Comparison of ENCODE assay signal across 10 cellular contexts in the genomic region with DNA sequence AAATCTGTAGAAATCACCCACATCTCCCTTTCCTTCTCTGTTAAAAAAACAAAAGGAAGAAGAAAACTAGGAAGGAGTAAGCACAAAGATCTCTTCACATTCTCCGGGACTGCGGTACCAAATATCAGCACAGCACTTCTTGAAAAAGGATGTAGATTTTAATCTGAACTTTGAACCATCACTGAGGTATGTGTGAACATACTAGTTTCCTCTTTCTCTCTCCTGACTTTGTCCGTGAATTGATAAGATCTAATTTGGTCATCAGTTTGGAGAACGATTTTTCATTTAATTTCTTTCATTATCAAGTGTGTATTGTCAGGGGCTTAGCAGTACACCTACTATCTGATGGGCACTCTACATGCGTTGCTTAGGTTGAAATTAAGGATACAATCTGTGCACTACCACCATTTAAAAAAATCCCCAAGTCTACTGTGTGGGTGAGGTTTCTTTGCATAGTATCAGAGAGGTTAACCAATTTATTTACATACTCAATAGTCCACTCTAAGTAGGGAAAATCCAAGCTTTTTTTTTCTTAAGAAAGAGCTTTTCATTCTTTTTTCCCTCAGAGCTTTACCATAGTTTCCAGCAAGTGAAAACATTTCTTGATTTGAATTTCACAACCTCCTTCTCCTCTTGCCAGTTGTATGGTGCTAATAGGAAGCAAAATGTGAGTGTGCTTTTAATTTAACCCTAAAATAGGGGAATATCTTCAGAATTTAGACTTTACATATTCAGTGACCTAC.
DNase-seq lines count a peak whose midpoint lies in the region; ATAC-seq and TF ChIP-seq lines count a peak whose summit lies in the region.
"Had no signal": no experiment of that assay in that cellular context is flagged by ENCODE, and none has a peak within 500 bp of the region (broad histone marks: within the 10 kb centered on the region; RNA-seq: fewer than 3 reads in every experiment).

No MANE protein-coding gene starts in this region.

- no peaks in the 10 kb centered on the region for H3K36me3 Mint-ChIP-seq in naive B cell

- peaks cover 3 to 23% (median 9%) of the 10 kb centered on the region in 3 donors for H3K4me1 Mint-ChIP-seq in naive B cell

- H3K4me3 Mint-ChIP-seq in naive B cell, result peak overlapping the region in 3 of 8 donors; percentile 17 to 68 (median 36)

- peaks cover 0 to 2% (median 0%) of the 10 kb centered on the region in 7 donors for H3K9me3 Mint-ChIP-seq in naive B cell

- POLR2A ChIA-PET in HEK293T (lab: Yijun Ruan, JAX), result no interaction called here

- DNase-seq in activated CD4-positive, CD25-positive, alpha-beta regulatory T cell treated with anti-CD3 and anti-CD28 coated beads, Interleukin-2, amount 50 U/mL, for 72 hours, result no peak
- DNase-seq in naive B cell (no peak), glomerular visceral epithelial cell (ENCODE audit: extremely low spot score) (no peak), HEK293T (ENCODE audit: extremely low spot score) (no peak), RKO (ENCODE audit: low spot score) (no peak)
- DNase-seq: foreskin keratinocyte, NCI-H2227 treated with DMSO at 0.1 percent for 48 hours had no signal

- CTCF ChIA-PET in HEK293T (lab: Yijun Ruan, JAX), result no interaction called here

- peak; percentile 45 to 66 for ATAC-seq in activated CD4-positive, CD25-positive, alpha-beta regulatory T cell treated with anti-CD3 and anti-CD28 coated beads, Interleukin-2, amount 50 U/mL, for 24 hours
- ATAC-seq in GM21717 (IDR thresholded peaks at IDR 0.05; ENCODE audit: unreplicated experiment) (peak; percentile 90), HG03432 (IDR thresholded peaks at IDR 0.05; ENCODE audit: unreplicated experiment) (peak; percentile 81), naive B cell (ENCODE audit: low read depth in 2 of 2) (peak; percentile 77 to 85)

- H3K27me3 Mint-ChIP-seq in naive B cell, result no peaks in the 10 kb centered on the region

- peak overlapping the region in 5 of 6 donors; percentile 30 to 60 (median 35) for H3K27ac Mint-ChIP-seq in naive B cell

TF ChIP-seq in HEK293T, 16 proteins besides CTCF, POLR2A, EP300 and RAD21:
- TF ChIP-seq CTBP1 (IDR thresholded peaks at IDR 0.05; ENCODE audit: borderline replicate concordance) (no peak), FOXA1 (IDR thresholded peaks at IDR 0.05) (no peak), BHLHE40 (IDR thresholded peaks at IDR 0.05; ENCODE audit: borderline replicate concordance) (no peak), ZNF384 (IDR thresholded peaks at IDR 0.05) (no peak), HDGF (IDR thresholded peaks at IDR 0.05; ENCODE audit: borderline replicate concordance) (no peak), SP1 (IDR thresholded peaks at IDR 0.05) (no peak), ARNT (IDR thresholded peaks at IDR 0.05) (no peak), ELF4 (IDR thresholded peaks at IDR 0.05) (no peak), L3MBTL2 (conservative IDR thresholded peaks at IDR 0.05) (no peak), LEF1 (IDR thresholded peaks at IDR 0.05; ENCODE audit: borderline replicate concordance) (no peak), SUZ12 (IDR thresholded peaks at IDR 0.05) (no peak), NFRKB (IDR thresholded peaks at IDR 0.05) (no peak), FOXM1 (IDR thresholded peaks at IDR 0.05; ENCODE audit: borderline replicate concordance) (no peak), TARDBP (IDR thresholded peaks at IDR 0.05) (no peak), FOXK2 (IDR thresholded peaks at IDR 0.05) (no peak)
- TF ChIP-seq, protein P1, sequence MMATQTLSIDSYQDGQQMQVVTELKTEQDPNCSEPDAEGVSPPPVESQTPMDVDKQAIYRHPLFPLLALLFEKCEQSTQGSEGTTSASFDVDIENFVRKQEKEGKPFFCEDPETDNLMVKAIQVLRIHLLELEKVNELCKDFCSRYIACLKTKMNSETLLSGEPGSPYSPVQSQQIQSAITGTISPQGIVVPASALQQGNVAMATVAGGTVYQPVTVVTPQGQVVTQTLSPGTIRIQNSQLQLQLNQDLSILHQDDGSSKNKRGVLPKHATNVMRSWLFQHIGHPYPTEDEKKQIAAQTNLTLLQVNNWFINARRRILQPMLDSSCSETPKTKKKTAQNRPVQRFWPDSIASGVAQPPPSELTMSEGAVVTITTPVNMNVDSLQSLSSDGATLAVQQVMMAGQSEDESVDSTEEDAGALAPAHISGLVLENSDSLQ (IDR thresholded peaks at IDR 0.05), result no peak
TF ChIP-seq in HEK293T: peak in this region for 0.
